In genomic region chr2:223187256-223187655, GRCh38 we compare ENCODE assay signal across 30 cellular contexts.
"Had no signal": no experiment of that assay in that cellular context is flagged by ENCODE, and none has a peak within 500 bp of the region (broad histone marks: within the 10 kb centered on the region; RNA-seq: fewer than 3 reads in every experiment).

No MANE protein-coding gene starts in this region.

- H3K27ac ChIP-seq: body of pancreas, coronary artery, dorsolateral prefrontal cortex, esophagus muscularis mucosa, foreskin keratinocyte, gastrocnemius medialis, heart left ventricle, WERI-Rb-1 had no signal

- H3K4me1 ChIP-seq: body of pancreas, esophagus muscularis mucosa, foreskin keratinocyte, gastrocnemius medialis, heart left ventricle had no signal

- DNase-seq: activated B cell treated with CpG ODN at 0.5 μM for 24 hours; activated CD4-positive, alpha-beta memory T cell treated with anti-CD3 and anti-CD28 coated beads for 36 hours; activated CD4-positive, alpha-beta T cell treated with anti-CD3 and anti-CD28 coated beads for 36 hours; activated CD4-positive, alpha-beta T cell treated with anti-CD3 and anti-CD28 coated beads, Interleukin-2, amount 10 ng/mL, durations not matched to agents 24 days and 14 days; activated CD4-positive, CD25-positive, alpha-beta regulatory T cell treated with anti-CD3 and anti-CD28 coated beads, Interleukin-2, amount 50 U/mL, for 72 hours; activated CD8-positive, alpha-beta memory T cell treated with anti-CD3 and anti-CD28 coated beads, Interleukin-2, amount 10 ng/mL, durations not matched to agents 7 days and 5 days; activated CD8-positive, alpha-beta memory T cell treated with anti-CD3 and anti-CD28 coated beads, Interleukin-2, amount 50 U/mL, for 4 hours; activated CD8-positive, alpha-beta T cell treated with anti-CD3 and anti-CD28 coated beads, Interleukin-2, amount 10 ng/mL, durations not matched to agents 7 days and 5 days; activated gamma-delta T cell treated with Interleukin-2 at 50 U/mL for 16 hours; activated naive CD4-positive, alpha-beta T cell treated with anti-CD3 and anti-CD28 coated beads, Interleukin-2, amount 50 U/mL, for 16 hours; activated naive CD4-positive, alpha-beta T cell treated with Interleukin-2 at 50 U/mL for 16 hours; activated T-cell treated with anti-CD3 and anti-CD28 coated beads, Interleukin-2, amount 50 U/mL, for 1 hour; activated T-cell treated with anti-CD3 and anti-CD28 coated beads, Interleukin-2, amount 50 U/mL, for 72 hours; amniotic stem cell; anterior cingulate cortex; body of pancreas; dorsolateral prefrontal cortex; effector memory CD4-positive, alpha-beta T cell; endodermal cell; erythroblast; gastrocnemius medialis; glutamatergic neuron; heart left ventricle; T-helper 1 cell; T-helper 17 cell; T1000; WERI-Rb-1 had no signal

- H3K9me3 ChIP-seq: body of pancreas, esophagus muscularis mucosa, gastrocnemius medialis, heart left ventricle had no signal

- H3K4me3 ChIP-seq: body of pancreas, coronary artery, dorsolateral prefrontal cortex, esophagus muscularis mucosa, gastrocnemius medialis, heart left ventricle had no signal

- H3K27me3 ChIP-seq: body of pancreas, esophagus muscularis mucosa, foreskin keratinocyte, gastrocnemius medialis, heart left ventricle had no signal

- H3K36me3 ChIP-seq: esophagus muscularis mucosa, gastrocnemius medialis, heart left ventricle, WERI-Rb-1 had no signal

- ATAC-seq: activated CD4-positive, alpha-beta T cell treated with anti-CD3 and anti-CD28 coated beads for 36 hours; activated CD8-positive, alpha-beta memory T cell treated with anti-CD3 and anti-CD28 coated beads, Interleukin-2, amount 10 ng/mL, durations not matched to agents 7 days and 5 days; activated CD8-positive, alpha-beta T cell treated with anti-CD3 and anti-CD28 coated beads, Interleukin-2, amount 10 ng/mL, durations not matched to agents 7 days and 5 days; activated T-cell treated with anti-CD3 and anti-CD28 coated beads, Interleukin-2, amount 50 U/mL, for 72 hours; body of pancreas; foreskin keratinocyte; gastrocnemius medialis; heart left ventricle; T-helper 17 cell had no signal
